ENCODE assay signal across 26 cellular contexts in genomic region chr3:119257111-119257510, GRCh38. TPM values are rescaled to one million over a fixed set of nuclear protein-coding genes. Genes with fewer than 3 reads are reported as not detected.
DNase-seq lines count a peak whose midpoint lies in the region; TF ChIP-seq lines count a peak whose summit lies in the region.
"Had no signal": no experiment of that assay in that cellular context is flagged by ENCODE, and none has a peak within 500 bp of the region (broad histone marks: within the 10 kb centered on the region; RNA-seq: fewer than 3 reads in every experiment).

No MANE protein-coding gene starts in this region.

- POLR2A ChIA-PET in activated CD4-positive, alpha-beta T cell treated with anti-CD3 and anti-CD28 coated beads, Interleukin-2, amount 10 ng/mL, durations not matched to agents 7 days and 5 days (lab: Charles Lee): no interaction called here

- H3K4me3 Mint-ChIP-seq in activated CD4-positive, alpha-beta T cell treated with anti-CD3 and anti-CD28 coated beads, Interleukin-2, amount 10 ng/mL, durations not matched to agents 7 days and 5 days: no peak overlapping the region
- H3K4me3 Mint-ChIP-seq: activated naive CD4-positive, alpha-beta T cell treated with anti-CD3 and anti-CD28 coated beads for 36 hours; activated T-cell treated with anti-CD3 and anti-CD28 coated beads, Interleukin-2, amount 50 U/mL, for 4 hours; natural killer cell; stimulated activated naive CD8-positive, alpha-beta T cell treated with anti-CD3 and anti-CD28 coated beads, Interleukin-15, Interleukin-2, amounts not matched to agents 100 ng/mL and 50 ng/mL, for 24 hours had no signal

- no peak overlapping the region for H2BK120ac ChIP-seq in neuronal stem cell (ENCODE audit: low read depth, low read length)

- H3K36me3 Mint-ChIP-seq in activated CD4-positive, alpha-beta T cell treated with anti-CD3 and anti-CD28 coated beads, Interleukin-2, amount 10 ng/mL, durations not matched to agents 7 days and 5 days (ENCODE audit: low read depth): no peaks in the 10 kb centered on the region
- H3K36me3 Mint-ChIP-seq: natural killer cell had no signal

- H3K4me3 ChIP-seq in HUES64 (ENCODE audit: low read length) (no peak overlapping the region), esophagus (ENCODE audit: low read depth in 1 of 2, low read length in 2 of 2) (no peak overlapping the region), neuronal stem cell (ENCODE audit: low read length in 2 of 2) (no peak overlapping the region), foreskin fibroblast (ENCODE audit: low read depth in 1 of 2, low read length in 2 of 2) (no peak overlapping the region)
- H3K4me3 ChIP-seq: GM23248, pancreas, upper lobe of left lung had no signal

- WGBS in HUES64: 92% methylated on average over 2 of the region's 2 CpGs
- WGBS in esophagus, 2 donors: 67 to 69% methylated on average over 2 of the region's 2 CpGs
- no CpG with 5 or more reads among the region's 2 CpGs for WGBS in neuronal stem cell (ENCODE audit: extremely low coverage in 2 of 2, insufficient read length in 2 of 2, insufficient replicate concordance in 1 of 2), 2 donors

- H2BK5ac ChIP-seq in neuronal stem cell (ENCODE audit: low read length): no peak overlapping the region

- peak overlapping the region; percentile 75 for H3K27ac ChIP-seq in 22Rv1
- H3K27ac ChIP-seq in HUES64 (ENCODE audit: low read depth, low read length): peak overlapping the region; percentile 85; the same call in 1 of the 2 replicates
- peak overlapping the region; percentile 69 to 90 for H3K27ac ChIP-seq in esophagus (ENCODE audit: low read depth in 2 of 2, low read length in 1 of 2)
- no peak overlapping the region for H3K27ac ChIP-seq in neuronal stem cell (replicated peaks; ENCODE audit: low read length)
- H3K27ac ChIP-seq: GM23248, KMS-11, pancreas, upper lobe of left lung had no signal

- peak overlapping the region; percentile 75 for H2AFZ ChIP-seq in neuronal stem cell (ENCODE audit: low read length)

- H3K18ac ChIP-seq in neuronal stem cell (ENCODE audit: low read length): no peak overlapping the region

- no peak overlapping the region for H4K91ac ChIP-seq in neuronal stem cell (ENCODE audit: low read depth, low read length, poor library complexity)

- DNase-seq in neuronal stem cell (ENCODE audit: low spot score) (no peak), NCI-H226 (no peak), NCI-H1417 treated with DMSO at 0.1 percent for 48 hours (lab: John Stamatoyannopoulos, UW) (no peak), foreskin fibroblast (no peak)
- no peak for DNase-seq in activated CD4-positive, alpha-beta T cell treated with anti-CD3 and anti-CD28 coated beads, Interleukin-2, amount 10 ng/mL, durations not matched to agents 7 days and 5 days
- DNase-seq: activated CD4-positive, alpha-beta T cell treated with anti-CD3 and anti-CD28 coated beads for 48 hours; activated naive CD4-positive, alpha-beta T cell treated with anti-CD3 and anti-CD28 coated beads for 36 hours; activated T-cell treated with anti-CD3 and anti-CD28 coated beads, Interleukin-2, amount 50 U/mL, for 4 hours; AML-193; amniotic stem cell; cortex of kidney; DMS79 treated with DMSO at 0.1 percent for 48 hours; GM23248; mesendoderm; MV-4-11; natural killer cell; NCI-H1694 treated with DMSO at 0.1 percent for 48 hours; NCI-H69; pancreas; right cardiac atrium; upper lobe of left lung had no signal

- H3K9me3 ChIP-seq in HUES64 (ENCODE audit: insufficient read depth, low read depth, low read length) (no peaks in the 10 kb centered on the region), esophagus (ENCODE audit: control insufficient read depth in 2 of 2, insufficient read depth in 1 of 2, low read depth in 1 of 2, low read length in 1 of 2) (no peaks in the 10 kb centered on the region), neuronal stem cell (replicated peaks in 1 of 2; ENCODE audit: control insufficient read depth in 2 of 2, insufficient read depth in 1 of 2, low read depth in 1 of 2, low read length in 2 of 2) (no peaks in the 10 kb centered on the region)
- H3K9me3 ChIP-seq: pancreas, upper lobe of left lung had no signal

- no peak overlapping the region for H3K4me2 ChIP-seq in neuronal stem cell (ENCODE audit: insufficient read depth, low read length, poor library complexity, severe bottlenecking)
- H3K4me2 ChIP-seq: KMS-11 had no signal

- H2BK15ac ChIP-seq in neuronal stem cell (ENCODE audit: low read length): no peak overlapping the region

- H3K27ac Mint-ChIP-seq in activated CD4-positive, alpha-beta T cell treated with anti-CD3 and anti-CD28 coated beads, Interleukin-2, amount 10 ng/mL, durations not matched to agents 7 days and 5 days: no peak overlapping the region
- H3K27ac Mint-ChIP-seq: activated naive CD4-positive, alpha-beta T cell treated with anti-CD3 and anti-CD28 coated beads for 36 hours; natural killer cell; stimulated activated naive CD8-positive, alpha-beta T cell treated with anti-CD3 and anti-CD28 coated beads, Interleukin-15, Interleukin-2, amounts not matched to agents 100 ng/mL and 50 ng/mL, for 24 hours had no signal

- H2BK12ac ChIP-seq in neuronal stem cell (ENCODE audit: low read length): no peak overlapping the region

- no peak overlapping the region for H4K8ac ChIP-seq in neuronal stem cell (ENCODE audit: low read depth, low read length)

- no peak overlapping the region for H3K23ac ChIP-seq in neuronal stem cell (ENCODE audit: low read depth, low read length, poor library complexity)

- H3K4me1 Mint-ChIP-seq in activated CD4-positive, alpha-beta T cell treated with anti-CD3 and anti-CD28 coated beads, Interleukin-2, amount 10 ng/mL, durations not matched to agents 7 days and 5 days: peaks cover 3% of the 10 kb centered on the region
- H3K4me1 Mint-ChIP-seq: natural killer cell had no signal

- no peaks in the 10 kb centered on the region for H3K9me3 Mint-ChIP-seq in activated CD4-positive, alpha-beta T cell treated with anti-CD3 and anti-CD28 coated beads, Interleukin-2, amount 10 ng/mL, durations not matched to agents 7 days and 5 days
- H3K9me3 Mint-ChIP-seq: activated naive CD4-positive, alpha-beta T cell treated with anti-CD3 and anti-CD28 coated beads for 36 hours; activated T-cell treated with anti-CD3 and anti-CD28 coated beads, Interleukin-2, amount 50 U/mL, for 4 hours; natural killer cell; stimulated activated naive CD8-positive, alpha-beta T cell treated with anti-CD3 and anti-CD28 coated beads, Interleukin-15, Interleukin-2, amounts not matched to agents 100 ng/mL and 50 ng/mL, for 24 hours had no signal

- H3K27me3 Mint-ChIP-seq in activated CD4-positive, alpha-beta T cell treated with anti-CD3 and anti-CD28 coated beads, Interleukin-2, amount 10 ng/mL, durations not matched to agents 7 days and 5 days: no peaks in the 10 kb centered on the region
- H3K27me3 Mint-ChIP-seq: stimulated activated naive CD8-positive, alpha-beta T cell treated with anti-CD3 and anti-CD28 coated beads, Interleukin-15, Interleukin-2, amounts not matched to agents 100 ng/mL and 50 ng/mL, for 24 hours had no signal

- H2AK5ac ChIP-seq in neuronal stem cell (ENCODE audit: low read depth, low read length): no peak overlapping the region

- H3K36me3 ChIP-seq in HUES64 (ENCODE audit: insufficient read depth, low read length) (no peaks in the 10 kb centered on the region), esophagus (ENCODE audit: control insufficient read depth in 2 of 2, insufficient read depth in 2 of 2, low read length in 1 of 2) (no peaks in the 10 kb centered on the region), neuronal stem cell (replicated peaks in 1 of 2; ENCODE audit: control insufficient read depth in 2 of 2, insufficient read depth in 2 of 2, low read length in 2 of 2) (no peaks in the 10 kb centered on the region)
- H3K36me3 ChIP-seq: pancreas, upper lobe of left lung had no signal

- TF ChIP-seq CTCF in 22Rv1 (IDR thresholded peaks at IDR 0.05): no peak
- TF ChIP-seq CTCF in foreskin fibroblast (IDR thresholded peaks at IDR 0.05; ENCODE audit: low read depth, low read length): no peak

- H3K4ac ChIP-seq in neuronal stem cell (ENCODE audit: low read length): no peak overlapping the region

- H3K9ac ChIP-seq in HUES64 (ENCODE audit: low read depth, low read length) (no peak overlapping the region), neuronal stem cell (ENCODE audit: low read depth, low read length, poor library complexity) (no peak overlapping the region)
- H3K9ac ChIP-seq: GM23248, KMS-11 had no signal

- peaks cover 30% of the 10 kb centered on the region for H3K4me1 ChIP-seq in HUES64 (ENCODE audit: insufficient read depth, low read length)
- H3K4me1 ChIP-seq in esophagus (ENCODE audit: control insufficient read depth in 2 of 2, insufficient read depth in 2 of 2, low read length in 1 of 2): no peaks in the 10 kb centered on the region
- no peaks in the 10 kb centered on the region for H3K4me1 ChIP-seq in neuronal stem cell (ENCODE audit: control insufficient read depth in 2 of 2, insufficient read depth in 1 of 2, low read depth in 1 of 2, low read length in 2 of 2)
- H3K4me1 ChIP-seq: pancreas had no signal

- CTCF ChIA-PET in activated CD4-positive, alpha-beta T cell treated with anti-CD3 and anti-CD28 coated beads, Interleukin-2, amount 10 ng/mL, durations not matched to agents 7 days and 5 days (lab: Charles Lee): interaction anchor here (0.5 to 1.0 kb wide), 2 partner anchors 21 to 262 kb away, joined by 4 read pairs; no protein-coding TSS in a partner anchor

- H3K79me1 ChIP-seq in neuronal stem cell (ENCODE audit: low read depth, low read length): no peaks in the 10 kb centered on the region

- H3K27me3 ChIP-seq in HUES64 (ENCODE audit: insufficient read depth, low read length): no peaks in the 10 kb centered on the region
- H3K27me3 ChIP-seq in esophagus (ENCODE audit: control insufficient read depth in 1 of 2, insufficient read depth in 2 of 2, low read length in 2 of 2): no peaks in the 10 kb centered on the region
- no peaks in the 10 kb centered on the region for H3K27me3 ChIP-seq in neuronal stem cell (ENCODE audit: control insufficient read depth in 3 of 3, insufficient read depth in 3 of 3, low read depth in 1 of 3, low read length in 3 of 3)
- H3K27me3 ChIP-seq: pancreas, upper lobe of left lung had no signal

- H3K14ac ChIP-seq in neuronal stem cell (ENCODE audit: low read length): no peak overlapping the region

RNA-seq across cellular contexts. Expression of gene B4GALT4, which starts 16.4 kb away (rescaled TPM):
- polyA plus RNA-seq in HUES64 (2013, experiment 1 of 2): 21.8 TPM
- polyA plus RNA-seq in HUES64 (2013, experiment 2 of 2): 24.7 TPM
- 10 to 100 TPM; 16.5 to 18.4 TPM for polyA plus RNA-seq in esophagus
- polyA plus RNA-seq in neuronal stem cell (2013, experiment 1 of 2): 23.4 TPM
- polyA plus RNA-seq in neuronal stem cell (2013, experiment 2 of 2): 23.4 TPM
- 10 to 100 TPM; 16.1 to 16.5 TPM for total RNA-seq in activated CD4-positive, alpha-beta T cell treated with anti-CD3 and anti-CD28 coated beads, Interleukin-2, amount 10 ng/mL, durations not matched to agents 7 days and 5 days

RNA-seq across cellular contexts. Expression of gene ARHGAP31, which starts 37.1 kb away (rescaled TPM):
- 1.8 TPM for polyA plus RNA-seq in HUES64 (2013, experiment 1 of 2)
- 1.9 TPM for polyA plus RNA-seq in HUES64 (2013, experiment 2 of 2)
- polyA plus RNA-seq in esophagus: 1 to 10 TPM; 1.6 TPM
- 0.50 TPM for polyA plus RNA-seq in neuronal stem cell (2013, experiment 1 of 2)
- 0.43 TPM for polyA plus RNA-seq in neuronal stem cell (2013, experiment 2 of 2)
- 1 to 10 TPM; 2.0 to 2.4 TPM for total RNA-seq in activated CD4-positive, alpha-beta T cell treated with anti-CD3 and anti-CD28 coated beads, Interleukin-2, amount 10 ng/mL, durations not matched to agents 7 days and 5 days
